Comparison of ENCODE assay signal across 8 cellular contexts in the genomic region with DNA sequence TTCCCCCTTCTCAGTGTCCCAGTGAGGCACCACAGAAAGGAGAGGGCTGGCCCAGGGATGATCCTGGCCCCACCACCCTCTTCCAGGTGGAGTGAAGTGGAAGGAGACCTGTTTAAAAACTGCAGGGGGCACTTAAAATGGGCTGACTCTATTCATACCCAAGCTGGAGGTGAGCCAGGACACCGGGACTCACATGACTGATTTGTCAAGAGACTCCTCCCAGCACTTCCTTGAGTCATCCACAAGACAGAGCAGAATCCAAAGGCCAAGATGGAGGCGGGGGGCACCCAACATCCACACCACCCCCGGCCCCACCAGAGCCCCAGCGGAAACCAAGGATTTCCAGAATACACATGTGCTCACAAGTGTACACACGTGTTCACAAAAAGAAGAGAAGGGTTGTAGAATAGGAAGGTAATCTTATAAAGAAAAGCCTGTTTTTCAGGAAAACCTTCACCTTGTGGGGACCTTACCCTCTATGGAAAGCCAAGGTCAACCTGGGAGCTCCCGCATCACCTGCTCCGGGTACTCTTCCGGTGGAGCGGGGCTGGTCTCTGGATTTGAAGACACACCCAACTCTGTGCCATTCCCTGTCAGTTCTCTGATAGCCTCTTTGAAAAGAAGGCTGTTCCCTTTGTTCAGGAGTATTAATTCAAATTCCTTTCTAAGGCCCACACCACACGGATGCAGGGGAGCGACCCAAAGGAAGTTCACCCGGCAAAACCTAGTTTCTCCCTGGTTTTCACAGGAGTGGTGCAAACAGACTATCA. TPM values are rescaled to one million over a fixed set of nuclear protein-coding genes. Genes with fewer than 3 reads are reported as not detected.
DNase-seq lines count a peak whose midpoint lies in the region; ATAC-seq and TF ChIP-seq lines count a peak whose summit lies in the region.

No MANE protein-coding gene starts in this region.

- H3K4me1 ChIP-seq in RWPE2 (ENCODE audit: insufficient read depth, poor library complexity, severe bottlenecking) (peaks cover 67% of the 10 kb centered on the region), skeletal muscle tissue (ENCODE audit: control insufficient read depth in 3 of 3, insufficient read depth in 3 of 3, low read length in 3 of 3) (peaks cover 67 to 89% (median 76%) of the 10 kb centered on the region in 3 donors)

- H3K27me3 Mint-ChIP-seq in activated T-helper 2 cell treated with anti-CD3 and anti-CD28 coated beads, Interferon-gamma antibody, Interleukin-2, Interleukin-4, amounts not matched to agents 10 μg/mL and 5 μg/mL and 100 μg/mL, durations not matched to agents 14 hours and 24 hours and 36 hours (ENCODE audit: low read depth) = peaks cover 49% of the 10 kb centered on the region

- TF ChIP-seq CTCF in RWPE2 (IDR thresholded peaks at IDR 0.05; ENCODE audit: poor library complexity, severe bottlenecking) = no peak

- H3K27ac ChIP-seq in RWPE2 (ENCODE audit: poor library complexity, severe bottlenecking) = peak overlapping the region; percentile 89
- peak overlapping the region; percentile 70 for H3K27ac ChIP-seq in skeletal muscle tissue (ENCODE audit: low read depth, low read length)

- H3K9me3 ChIP-seq in RWPE2 (ENCODE audit: severe bottlenecking) (no peaks in the 10 kb centered on the region), skeletal muscle tissue (ENCODE audit: control insufficient read depth in 3 of 3, low read length in 3 of 3) (no peaks in the 10 kb centered on the region)

- H3K36me3 ChIP-seq in RWPE2 (ENCODE audit: low read depth) (peaks cover 64% of the 10 kb centered on the region), skeletal muscle tissue (ENCODE audit: control insufficient read depth in 3 of 3, insufficient read depth in 3 of 3, low read length in 3 of 3) (peaks cover 0 to 2% (median 0%) of the 10 kb centered on the region in 3 donors)

- H3K9ac ChIP-seq in skeletal muscle tissue (ENCODE audit: low read depth in 1 of 3, low read length in 3 of 3) = peak overlapping the region in 2 of 3 donors; percentile 25 to 50

- H3K36me3 Mint-ChIP-seq in activated T-helper 2 cell treated with anti-CD3 and anti-CD28 coated beads, Interferon-gamma antibody, Interleukin-2, Interleukin-4, amounts not matched to agents 10 μg/mL and 5 μg/mL and 100 μg/mL, durations not matched to agents 14 hours and 24 hours and 36 hours (ENCODE audit: low read depth) = no peaks in the 10 kb centered on the region

- no peaks in the 10 kb centered on the region for H3K4me1 Mint-ChIP-seq in activated T-helper 2 cell treated with anti-CD3 and anti-CD28 coated beads, Interferon-gamma antibody, Interleukin-2, Interleukin-4, amounts not matched to agents 10 μg/mL and 5 μg/mL and 100 μg/mL, durations not matched to agents 14 hours and 24 hours and 36 hours (ENCODE audit: low read depth)

- H3K4me3 Mint-ChIP-seq in activated T-helper 2 cell treated with anti-CD3 and anti-CD28 coated beads, Interferon-gamma antibody, Interleukin-2, Interleukin-4, amounts not matched to agents 10 μg/mL and 5 μg/mL and 100 μg/mL, durations not matched to agents 14 hours and 24 hours and 36 hours (ENCODE audit: low read depth) = no peak overlapping the region

- DNase-seq in HT-29 (ENCODE audit: low spot score) (peak; percentile 51), RWPE2 (ENCODE audit: low spot score) (no peak), left cardiac atrium (peak; percentile 76)
- no peak for DNase-seq in activated T-helper 2 cell treated with anti-CD3 and anti-CD28 coated beads, Interferon-gamma antibody, Interleukin-2, Interleukin-4, amounts not matched to agents 10 μg/mL and 5 μg/mL and 100 μg/mL, durations not matched to agents 14 hours and 24 hours and 36 hours (ENCODE audit: low spot score)

- H3K27ac Mint-ChIP-seq in activated T-helper 2 cell treated with anti-CD3 and anti-CD28 coated beads, Interferon-gamma antibody, Interleukin-2, Interleukin-4, amounts not matched to agents 10 μg/mL and 5 μg/mL and 100 μg/mL, durations not matched to agents 14 hours and 24 hours and 36 hours = no peak overlapping the region

- intact Hi-C loops in left cardiac atrium (cut with DNase I) = loop anchor here (5.0 to 10.0 kb wide), 3 partner anchors 57 to 87 kb away; no protein-coding TSS in a partner anchor
- intact Hi-C loops in activated T-helper 2 cell treated with anti-CD3 and anti-CD28 coated beads, Interferon-gamma antibody, Interleukin-2, Interleukin-4, amounts not matched to agents 10 μg/mL and 5 μg/mL and 100 μg/mL, durations not matched to agents 14 hours and 24 hours and 36 hours (cut with micrococcal nuclease) = loop anchor here (10.0 kb wide), 1 partner anchor 95 kb away; no protein-coding TSS in a partner anchor

- peak; percentile 48; the same call in 2 of the 3 replicates for ATAC-seq in RWPE2 (ENCODE audit: low read depth)
- ATAC-seq in left cardiac atrium = peak in 1 of 2 donors; percentile 31
- no peak for ATAC-seq in HG03457 (IDR thresholded peaks at IDR 0.05; ENCODE audit: unreplicated experiment)
- ATAC-seq in HG03565 (IDR thresholded peaks at IDR 0.05; ENCODE audit: unreplicated experiment) = no peak
- ATAC-seq in HG02588 (IDR thresholded peaks at IDR 0.05; ENCODE audit: unreplicated experiment) = no peak

- H3K4me3 ChIP-seq in RWPE2 (ENCODE audit: severe bottlenecking) (no peak overlapping the region), skeletal muscle tissue (ENCODE audit: low read length in 3 of 3) (peak overlapping the region in 1 of 3 donors; percentile 14)

- no peaks in the 10 kb centered on the region for H3K27me3 ChIP-seq in RWPE2 (ENCODE audit: insufficient read depth, poor library complexity, severe bottlenecking)
- no peaks in the 10 kb centered on the region for H3K27me3 ChIP-seq in skeletal muscle tissue (ENCODE audit: control insufficient read depth in 3 of 3, insufficient read depth in 3 of 3, low read length in 3 of 3)

- no peaks in the 10 kb centered on the region for H3K9me3 Mint-ChIP-seq in activated T-helper 2 cell treated with anti-CD3 and anti-CD28 coated beads, Interferon-gamma antibody, Interleukin-2, Interleukin-4, amounts not matched to agents 10 μg/mL and 5 μg/mL and 100 μg/mL, durations not matched to agents 14 hours and 24 hours and 36 hours

RNA-seq across cellular contexts. Expression of gene CTBP2, which starts 10.9 kb away (rescaled TPM):
- total RNA-seq in HT-29 (2014; rRNA removed; shearing (Covaris generic)) = 171 and 207 TPM in 2 replicates
- total RNA-seq in left cardiac atrium = 10 to 100 TPM; 30.8 to 36.8 TPM
- 32.9 TPM for total RNA-seq in skeletal muscle tissue
- 0.41 and 0.48 TPM in 2 replicates for total RNA-seq in activated T-helper 2 cell treated with anti-CD3 and anti-CD28 coated beads, Interferon-gamma antibody, Interleukin-2, Interleukin-4, amounts not matched to agents 10 μg/mL and 5 μg/mL and 100 μg/mL, durations not matched to agents 14 hours and 24 hours and 36 hours

Comparison
In these comparisons a context has a peak if more than half of its experiments do, and no peak if none do; other contexts are left out.
1. DNase-seq: peak in HT-29 (single experiment) and left cardiac atrium (single experiment); none in RWPE2 (single experiment) and activated T-helper 2 cell treated with anti-CD3 and anti-CD28 coated beads, Interferon-gamma antibody, Interleukin-2, Interleukin-4, amounts not matched to agents 10 μg/mL and 5 μg/mL and 100 μg/mL, durations not matched to agents 14 hours and 24 hours and 36 hours (single experiment).
2. RNA of gene CTBP2, which starts 10.9 kb away (total RNA-seq): 171 to 207 TPM in HT-29, 30.8 to 36.8 TPM in left cardiac atrium and 32.9 TPM in skeletal muscle tissue (single experiment); 0.41 to 0.48 TPM in activated T-helper 2 cell treated with anti-CD3 and anti-CD28 coated beads, Interferon-gamma antibody, Interleukin-2, Interleukin-4, amounts not matched to agents 10 μg/mL and 5 μg/mL and 100 μg/mL, durations not matched to agents 14 hours and 24 hours and 36 hours; every median in the first group is over 10 times any median in the second.